ENCODE assay signal across 25 cellular contexts in genomic region chr15:88262064-88262463, GRCh38. TPM values are rescaled to one million over a fixed set of nuclear protein-coding genes. Genes with fewer than 3 reads are reported as not detected.
"Had no signal": no experiment of that assay in that cellular context is flagged by ENCODE, and none has a peak within 500 bp of the region (broad histone marks: within the 10 kb centered on the region; RNA-seq: fewer than 3 reads in every experiment).

No MANE protein-coding gene starts in this region.

- H3K36me3 ChIP-seq: neutrophil, ovary, upper lobe of left lung had no signal

- H3K9me3 ChIP-seq: body of pancreas, neutrophil, ovary, psoas muscle, upper lobe of left lung had no signal

- H3K27ac Mint-ChIP-seq: activated CD8-positive, alpha-beta T cell treated with anti-CD3 and anti-CD28 coated beads, Interleukin-2, amount 10 ng/mL, durations not matched to agents 7 days and 5 days; activated naive CD4-positive, alpha-beta T cell treated with anti-CD3 and anti-CD28 coated beads, Interleukin-2, amount 50 U/mL, for 24 hours; immature natural killer cell; natural killer cell had no signal

- H3K27ac ChIP-seq: body of pancreas, neutrophil, ovary, psoas muscle, upper lobe of left lung had no signal

- H3K27me3 ChIP-seq: ovary had no signal

- ATAC-seq: activated CD8-positive, alpha-beta T cell treated with anti-CD3 and anti-CD28 coated beads, Interleukin-2, amount 10 ng/mL, durations not matched to agents 7 days and 5 days; body of pancreas; left ventricle myocardium superior; natural killer cell; psoas muscle; right cardiac atrium; stimulated activated naive CD8-positive, alpha-beta T cell treated with anti-CD3 and anti-CD28 coated beads, Interleukin-15, Interleukin-2, amounts not matched to agents 100 U/mL and 50 U/mL, for 24 hours had no signal

- H3K9me3 Mint-ChIP-seq: activated naive CD4-positive, alpha-beta T cell treated with anti-CD3 and anti-CD28 coated beads, Interleukin-2, amount 50 U/mL, for 24 hours; immature natural killer cell; natural killer cell had no signal

- DNase-seq: activated CD4-positive, alpha-beta T cell treated with anti-CD3 and anti-CD28 coated beads, Interleukin-2, amount 50 U/mL, for 1 hour; activated CD4-positive, CD25-positive, alpha-beta regulatory T cell treated with anti-CD3 and anti-CD28 coated beads, Interleukin-2, amount 50 U/mL, for 72 hours; activated CD8-positive, alpha-beta T cell treated with anti-CD3 and anti-CD28 coated beads, Interleukin-2, amount 10 ng/mL, durations not matched to agents 7 days and 5 days; activated gamma-delta T cell treated with Interleukin-2 at 50 U/mL for 16 hours; anterior cingulate cortex; body of pancreas; immature natural killer cell; kidney glomerular epithelial cell; left ventricle myocardium superior; mammary epithelial cell; midbrain; natural killer cell; ovary; psoas muscle; stimulated activated CD4-positive, alpha-beta T cell treated with anti-CD3 and anti-CD28 coated beads, Interleukin-4, amount 100 ng/mL, for 4 hours; stimulated activated naive CD8-positive, alpha-beta T cell treated with anti-CD3 and anti-CD28 coated beads, Interleukin-15, Interleukin-2, amounts not matched to agents 100 U/mL and 50 U/mL, for 24 hours; T-helper 1 cell; T-helper 9 cell; upper lobe of left lung had no signal

- H3K4me3 Mint-ChIP-seq: activated CD8-positive, alpha-beta T cell treated with anti-CD3 and anti-CD28 coated beads, Interleukin-2, amount 10 ng/mL, durations not matched to agents 7 days and 5 days; activated naive CD4-positive, alpha-beta T cell treated with anti-CD3 and anti-CD28 coated beads, Interleukin-2, amount 50 U/mL, for 24 hours; immature natural killer cell; natural killer cell had no signal

- H3K4me3 ChIP-seq: body of pancreas, ovary, psoas muscle, upper lobe of left lung had no signal

- H3K36me3 Mint-ChIP-seq: activated naive CD4-positive, alpha-beta T cell treated with anti-CD3 and anti-CD28 coated beads, Interleukin-2, amount 50 U/mL, for 24 hours; immature natural killer cell; natural killer cell had no signal

RNA-seq across cellular contexts. Expression of gene NTRK3, which starts 5.5 kb away (rescaled TPM):
- total RNA-seq: activated CD8-positive, alpha-beta T cell treated with anti-CD3 and anti-CD28 coated beads, Interleukin-2, amount 10 ng/mL, durations not matched to agents 7 days and 5 days; chondrocyte; epithelial cell of proximal tubule; fibroblast of villous mesenchyme; mammary epithelial cell; natural killer cell had no signal
- polyA plus RNA-seq: immature natural killer cell, mammary epithelial cell had no signal
